ENCODE assay signal across 8 cellular contexts in genomic region chr9:104386425-104387069, GRCh38.
A peak's percentile ranks its signal among the peaks of the same experiment; 100 is the strongest.
DNase-seq lines count a peak whose midpoint lies in the region; ATAC-seq, FAIRE-seq and TF ChIP-seq lines count a peak whose summit lies in the region.

No MANE protein-coding gene starts in this region.

- H3K18ac ChIP-seq in mesendoderm (ENCODE audit: low read length) = no peak overlapping the region

- no peak overlapping the region for H2BK15ac ChIP-seq in mesendoderm (replicated peaks; ENCODE audit: low read depth)

- no peak for FAIRE-seq in bronchial epithelial cell (lab: Jason Lieb, UNC)

- TF ChIP-seq CTCF in AG09309 (IDR thresholded peaks at IDR 0.05; ENCODE audit: control insufficient read depth, insufficient read depth, low read depth, low read length, missing control alignments) (peak; percentile 48), bronchial epithelial cell (IDR thresholded peaks at IDR 0.05; ENCODE audit: insufficient read depth, low read length, severe bottlenecking) (peak; percentile 57)

- no peak overlapping the region for H2AK5ac ChIP-seq in mesendoderm (ENCODE audit: low read length)

- H3K79me2 ChIP-seq in mesendoderm (ENCODE audit: control insufficient read depth, insufficient read depth, low read length) = no peaks in the 10 kb centered on the region

- H3K4me1 ChIP-seq in mesendoderm (ENCODE audit: control insufficient read depth, low read depth, low read length) = peaks cover 2% of the 10 kb centered on the region

- no peak overlapping the region for H2BK5ac ChIP-seq in mesendoderm (ENCODE audit: low read length)

- H3K27me3 ChIP-seq in bronchial epithelial cell (ENCODE audit: control insufficient read depth, insufficient read depth, low read length) (no peaks in the 10 kb centered on the region), mesendoderm (ENCODE audit: insufficient read depth, low read length, poor library complexity) (no peaks in the 10 kb centered on the region)

- H4K5ac ChIP-seq in mesendoderm (ENCODE audit: low read length) = no peak overlapping the region

- no peak overlapping the region for H3K4ac ChIP-seq in mesendoderm (ENCODE audit: low read depth, low read length)

- no CpG with 5 or more reads among the region's 1 CpG for WGBS in mesendoderm (ENCODE audit: extremely low coverage, insufficient coverage, low lambda C conversion rate)

- no peaks in the 10 kb centered on the region for H3K79me1 ChIP-seq in mesendoderm (ENCODE audit: low read length)

- ATAC-seq in GM18867 (IDR thresholded peaks at IDR 0.05; ENCODE audit: unreplicated experiment) (peak; percentile 80), HG03378 (IDR thresholded peaks at IDR 0.05; ENCODE audit: unreplicated experiment) (peak; percentile 77)

- no peak overlapping the region for H2BK120ac ChIP-seq in mesendoderm (ENCODE audit: low read depth, low read length)

- H3K36me3 ChIP-seq in bronchial epithelial cell (ENCODE audit: control insufficient read depth, insufficient read depth, low read length) (no peaks in the 10 kb centered on the region), mesendoderm (ENCODE audit: control insufficient read depth, insufficient read depth, low read length) (no peaks in the 10 kb centered on the region)

- H3K4me2 ChIP-seq in mesendoderm (ENCODE audit: low read length) = no peak overlapping the region

- no peak for DNase-seq in AG09309 (ENCODE audit: low read depth)
- peak; percentile 25 for DNase-seq in NCI-H345 treated with DMSO at 0.1 percent for 48 hours (lab: John Stamatoyannopoulos, UW; ENCODE audit: unreplicated experiment)
- DNase-seq in bronchial epithelial cell (ENCODE audit: low read depth) = peak; percentile 54
- peak; percentile 77 for DNase-seq in mesendoderm
- no peak for DNase-seq in activated CD4-positive, alpha-beta T cell treated with anti-CD3 and anti-CD28 coated beads, Interleukin-2, amount 50 U/mL, for 48 hours
- no peak for DNase-seq in UCSD-AML1 (lab: John Stamatoyannopoulos, UW; ENCODE audit: unreplicated experiment)

- H3K4me3 ChIP-seq in AG09309 (ENCODE audit: control insufficient read depth, low read depth, low read length) (no peak overlapping the region), bronchial epithelial cell (ENCODE audit: low read depth, low read length) (no peak overlapping the region), mesendoderm (ENCODE audit: low read length) (no peak overlapping the region)

- H4K8ac ChIP-seq in mesendoderm (ENCODE audit: low read depth, low read length) = no peak overlapping the region

- H3K56ac ChIP-seq in mesendoderm (ENCODE audit: low read length) = no peak overlapping the region

- no peak overlapping the region for H3K9ac ChIP-seq in mesendoderm (ENCODE audit: low read length)

- no peak overlapping the region for H3K27ac ChIP-seq in mesendoderm (ENCODE audit: low read depth, low read length)

- no peak overlapping the region for H3K23ac ChIP-seq in mesendoderm (ENCODE audit: low read length)

Comparison
In these comparisons a context has a peak if more than half of its experiments do, and no peak if none do; other contexts are left out.
1. DNase-seq: peak in NCI-H345 treated with DMSO at 0.1 percent for 48 hours (single experiment), bronchial epithelial cell (single experiment) and mesendoderm (single experiment); none in AG09309 (single experiment), activated CD4-positive, alpha-beta T cell treated with anti-CD3 and anti-CD28 coated beads, Interleukin-2, amount 50 U/mL, for 48 hours (0 of 2) and UCSD-AML1 (single experiment).